27 cellular contexts compared by ENCODE assay signal in the genomic region with DNA sequence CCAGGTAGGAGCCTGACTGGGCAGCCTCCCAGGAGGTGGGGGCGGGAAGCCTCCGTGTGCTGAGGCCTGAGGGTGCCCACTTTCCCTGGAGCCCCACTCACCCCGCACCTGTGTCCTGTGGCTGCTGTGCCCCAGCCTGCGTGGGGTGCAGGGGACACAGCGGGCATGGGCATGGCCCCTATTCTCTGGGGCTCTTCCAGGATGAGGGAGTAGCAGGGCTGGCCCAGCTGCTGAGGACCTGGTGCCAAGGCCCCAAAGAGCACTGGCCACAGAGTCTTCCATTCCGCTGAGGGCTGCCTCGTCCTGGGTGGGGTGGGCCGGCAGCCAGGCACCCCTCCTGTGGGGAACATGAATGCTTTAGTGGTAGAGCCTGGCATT. TPM values are rescaled to one million over a fixed set of nuclear protein-coding genes. Genes with fewer than 3 reads are reported as not detected.
DNase-seq lines count a peak whose midpoint lies in the region; ATAC-seq, FAIRE-seq and TF ChIP-seq lines count a peak whose summit lies in the region.
"Had no signal": no experiment of that assay in that cellular context is flagged by ENCODE, and none has a peak within 500 bp of the region (broad histone marks: within the 10 kb centered on the region; RNA-seq: fewer than 3 reads in every experiment).

No MANE protein-coding gene starts in this region.

- no peaks in the 10 kb centered on the region for H3K4me1 Mint-ChIP-seq in stimulated activated effector memory CD8-positive, alpha-beta T cell treated with anti-CD3 and anti-CD28 coated beads, Interleukin-12 subunit alpha, Interleukin-12 subunit beta, amount 100 ng/mL, for 72 hours
- H3K4me1 Mint-ChIP-seq in GM23338, result peaks cover 11% of the 10 kb centered on the region
- H3K4me1 Mint-ChIP-seq: CD14-positive monocyte; CD4-positive, CD25-positive, alpha-beta regulatory T cell; CD8-positive, alpha-beta memory T cell had no signal

- H3K4me3 ChIP-seq in H1 (ENCODE audit: extremely low read depth in 1 of 4, insufficient read depth in 2 of 4, low read depth in 3 of 4, low read length in 4 of 4) (no peak overlapping the region), neuronal stem cell (ENCODE audit: low read length in 2 of 2) (no peak overlapping the region), GM23338 (no peak overlapping the region)
- H3K4me3 ChIP-seq: BLaER1, GM12878 had no signal

- H2BK5ac ChIP-seq in H1 (ENCODE audit: low read depth, low read length) (no peak overlapping the region), neuronal stem cell (ENCODE audit: low read length) (no peak overlapping the region)

- TF ChIP-seq CTCF in H1 (IDR thresholded peaks at IDR 0.05; ENCODE audit: control extremely low read depth in 1 of 3, insufficient read depth in 1 of 3, low read depth in 1 of 3, low read length in 3 of 3) (no peak), GM23338 (conservative IDR thresholded peaks at IDR 0.05; ENCODE audit: low read depth in 2 of 2) (no peak)

- no peaks in the 10 kb centered on the region for H3K9me3 ChIP-seq in H1 (ENCODE audit: insufficient read depth in 2 of 2, low read depth in 1 of 2, low read length in 1 of 2)
- no peaks in the 10 kb centered on the region for H3K9me3 ChIP-seq in neuronal stem cell (replicated peaks in 1 of 2; ENCODE audit: control insufficient read depth in 2 of 2, insufficient read depth in 1 of 2, low read depth in 1 of 2, low read length in 2 of 2)
- H3K9me3 ChIP-seq: BE2C, BLaER1 had no signal

- H2BK15ac ChIP-seq in H1 (ENCODE audit: low read length) (no peak overlapping the region), neuronal stem cell (ENCODE audit: low read length) (no peak overlapping the region)

- no peaks in the 10 kb centered on the region for H3F3A ChIP-seq in GM23338 (replicated peaks; ENCODE audit: low read depth)

- 88% methylated on average over 7 of the region's 8 CpGs; no CpG with 5 or more reads in 1 of the 2 experiments for WGBS in H1 (ENCODE audit: extremely low coverage in 1 of 2, insufficient coverage in 1 of 2, insufficient read length in 1 of 2, insufficient replicate concordance in 2 of 2, low coverage in 1 of 2, low lambda C conversion rate in 2 of 2, missing lambda C conversion rate in 1 of 2), 2 experiments
- no CpG with 5 or more reads among the region's 8 CpGs for WGBS in neuronal stem cell (ENCODE audit: extremely low coverage in 2 of 2, insufficient read length in 2 of 2, insufficient replicate concordance in 1 of 2), 2 donors

- peak; percentile 3 for ATAC-seq in stimulated activated effector memory CD8-positive, alpha-beta T cell treated with anti-CD3 and anti-CD28 coated beads, Interleukin-12 subunit alpha, Interleukin-12 subunit beta, amount 100 ng/mL, for 72 hours
- no peak for ATAC-seq in GM23338
- ATAC-seq: GM12878 had no signal

- no peak for TF ChIP-seq POLR2A in H1 (IDR thresholded peaks at IDR 0.05; ENCODE audit: control extremely low read depth in 1 of 2, low read depth in 2 of 2, low read length in 2 of 2)

- H3K9ac ChIP-seq in H1 (replicated peaks in 1 of 4; ENCODE audit: extremely low read depth in 1 of 4, low read depth in 3 of 4, low read length in 3 of 4) (no peak overlapping the region), neuronal stem cell (ENCODE audit: low read depth, low read length, poor library complexity) (no peak overlapping the region)
- H3K9ac ChIP-seq: BLaER1 had no signal

- no peak overlapping the region for H2BK12ac ChIP-seq in H1 (ENCODE audit: low read depth, low read length)
- peak overlapping the region; percentile 79 for H2BK12ac ChIP-seq in neuronal stem cell (ENCODE audit: low read length)

- no peak overlapping the region for H3K27ac Mint-ChIP-seq in stimulated activated effector memory CD8-positive, alpha-beta T cell treated with anti-CD3 and anti-CD28 coated beads, Interleukin-12 subunit alpha, Interleukin-12 subunit beta, amount 100 ng/mL, for 72 hours
- no peak overlapping the region for H3K27ac Mint-ChIP-seq in GM23338
- H3K27ac Mint-ChIP-seq: CD14-positive monocyte; CD4-positive, alpha-beta memory T cell; CD4-positive, CD25-positive, alpha-beta regulatory T cell; CD8-positive, alpha-beta memory T cell had no signal

- no peak overlapping the region for H4K5ac ChIP-seq in H1 (ENCODE audit: insufficient read length, low read depth, low read length)

- no peaks in the 10 kb centered on the region for H3K79me2 ChIP-seq in H1 (ENCODE audit: control insufficient read depth in 1 of 2, insufficient read depth in 2 of 2, low read length in 2 of 2)
- H3K79me2 ChIP-seq in GM23338 (replicated peaks; ENCODE audit: insufficient read depth), result no peaks in the 10 kb centered on the region

- H3K36me3 Mint-ChIP-seq in stimulated activated effector memory CD8-positive, alpha-beta T cell treated with anti-CD3 and anti-CD28 coated beads, Interleukin-12 subunit alpha, Interleukin-12 subunit beta, amount 100 ng/mL, for 72 hours, result no peaks in the 10 kb centered on the region
- no peaks in the 10 kb centered on the region for H3K36me3 Mint-ChIP-seq in GM23338 (ENCODE audit: low read depth)
- H3K36me3 Mint-ChIP-seq: CD14-positive monocyte; CD4-positive, alpha-beta memory T cell; CD4-positive, CD25-positive, alpha-beta regulatory T cell; CD8-positive, alpha-beta memory T cell had no signal

- H3K36me3 ChIP-seq in H1 (ENCODE audit: control insufficient read depth in 2 of 4, insufficient read depth in 4 of 4, low read length in 3 of 4) (no peaks in the 10 kb centered on the region), neuronal stem cell (replicated peaks in 1 of 2; ENCODE audit: control insufficient read depth in 2 of 2, insufficient read depth in 2 of 2, low read length in 2 of 2) (no peaks in the 10 kb centered on the region), GM23338 (ENCODE audit: insufficient read depth) (no peaks in the 10 kb centered on the region)
- H3K36me3 ChIP-seq: BE2C, BLaER1 had no signal

- H3K27ac ChIP-seq in H1 (ENCODE audit: low read depth, low read length) (no peak overlapping the region), neuronal stem cell (replicated peaks; ENCODE audit: low read length) (no peak overlapping the region), GM23338 (ENCODE audit: low read depth) (no peak overlapping the region)
- H3K27ac ChIP-seq: BLaER1 had no signal

- H2BK120ac ChIP-seq in H1 (replicated peaks; ENCODE audit: low read depth, low read length) (no peak overlapping the region), neuronal stem cell (ENCODE audit: low read depth, low read length) (no peak overlapping the region)

- no peak overlapping the region for H3K14ac ChIP-seq in H1 (ENCODE audit: insufficient read length)
- no peak overlapping the region for H3K14ac ChIP-seq in neuronal stem cell (ENCODE audit: low read length)

- H3K9me3 Mint-ChIP-seq in stimulated activated effector memory CD8-positive, alpha-beta T cell treated with anti-CD3 and anti-CD28 coated beads, Interleukin-12 subunit alpha, Interleukin-12 subunit beta, amount 100 ng/mL, for 72 hours, result no peaks in the 10 kb centered on the region
- H3K9me3 Mint-ChIP-seq in GM23338, result no peaks in the 10 kb centered on the region
- H3K9me3 Mint-ChIP-seq: CD4-positive, alpha-beta memory T cell; CD4-positive, CD25-positive, alpha-beta regulatory T cell had no signal

- POLR2A ChIA-PET in H1 (lab: Charles Lee; ENCODE audit: partially characterized antibody), result no interaction called here

- H4K91ac ChIP-seq in H1 (replicated peaks; ENCODE audit: insufficient read length, low read length), result no peak overlapping the region
- H4K91ac ChIP-seq in neuronal stem cell (ENCODE audit: low read depth, low read length, poor library complexity), result no peak overlapping the region

- DNase-seq in H1 (ENCODE audit: low read depth in 1 of 2, low spot score in 2 of 2), result no peak
- no peak for DNase-seq in neuronal stem cell (ENCODE audit: low spot score)
- no peak for DNase-seq in stimulated activated effector memory CD8-positive, alpha-beta T cell treated with anti-CD3 and anti-CD28 coated beads, Interleukin-12 subunit alpha, Interleukin-12 subunit beta, amount 100 ng/mL, for 72 hours (ENCODE audit: low spot score in 2 of 2)
- no peak for DNase-seq in midbrain (lab: John Stamatoyannopoulos, UW)
- no peak for DNase-seq in GM23338 (ENCODE audit: low spot score)
- DNase-seq: 8988T; ACHN; BE2C; C1 segment of cervical spinal cord; CD4-positive, alpha-beta memory T cell; CD4-positive, CD25-positive, alpha-beta regulatory T cell; CD8-positive, alpha-beta memory T cell; COR-L47; DMS 273 treated with DMSO at 0.1 percent for 48 hours; DMS153; DMS53; DMS79; DND-41; EL; GDM1 had no signal

- CTCF ChIA-PET in H1 (lab: Charles Lee; ENCODE audit: partially characterized antibody), result interaction anchor here (0.7 to 1.3 kb wide), 3 partner anchors 9 to 48 kb away, joined by 3 to 8 read pairs (median 3); no protein-coding TSS in a partner anchor

- 0 out of 2 replicates have a peak overlapping the region, but pooled peaks have one; percentile 4 for H4K8ac ChIP-seq in H1 (ENCODE audit: extremely low read depth, insufficient read depth, low read length)
- no peak overlapping the region for H4K8ac ChIP-seq in neuronal stem cell (ENCODE audit: low read depth, low read length)

- H3K4me3 Mint-ChIP-seq in stimulated activated effector memory CD8-positive, alpha-beta T cell treated with anti-CD3 and anti-CD28 coated beads, Interleukin-12 subunit alpha, Interleukin-12 subunit beta, amount 100 ng/mL, for 72 hours, result no peak overlapping the region
- H3K4me3 Mint-ChIP-seq in GM23338, result no peak overlapping the region
- H3K4me3 Mint-ChIP-seq: CD14-positive monocyte; CD4-positive, alpha-beta memory T cell; CD4-positive, CD25-positive, alpha-beta regulatory T cell; CD8-positive, alpha-beta memory T cell had no signal

- H2AFZ ChIP-seq in H1 (ENCODE audit: low read length), result no peak overlapping the region
- peak overlapping the region; percentile 53 for H2AFZ ChIP-seq in neuronal stem cell (ENCODE audit: low read length)
- H2AFZ ChIP-seq in GM23338, result no peak overlapping the region

- H3K4me2 ChIP-seq in H1 (ENCODE audit: insufficient read depth in 1 of 2, low read depth in 2 of 2, low read length in 2 of 2), result no peak overlapping the region
- no peak overlapping the region for H3K4me2 ChIP-seq in neuronal stem cell (ENCODE audit: insufficient read depth, low read length, poor library complexity, severe bottlenecking)
- H3K4me2 ChIP-seq in GM23338, result no peak overlapping the region
- H3K4me2 ChIP-seq: BLaER1 had no signal

- no peak overlapping the region for H3K23ac ChIP-seq in H1 (ENCODE audit: insufficient read length)
- H3K23ac ChIP-seq in neuronal stem cell (ENCODE audit: low read depth, low read length, poor library complexity), result peak overlapping the region; percentile 20

- H3K23me2 ChIP-seq in H1 (ENCODE audit: low read depth, low read length), result no peaks in the 10 kb centered on the region

- TF ChIP-seq EP300 in H1 (IDR thresholded peaks at IDR 0.05; ENCODE audit: borderline replicate concordance in 1 of 2, low read depth in 2 of 2, low read length in 2 of 2), result no peak

- H3K9me2 ChIP-seq in GM23338 (ENCODE audit: insufficient read depth), result no peaks in the 10 kb centered on the region

- H4K20me1 ChIP-seq in H1 (replicated peaks in 1 of 2; ENCODE audit: control insufficient read depth in 1 of 2, insufficient read depth in 2 of 2, low read length in 2 of 2) (no peaks in the 10 kb centered on the region), GM23338 (replicated peaks; ENCODE audit: insufficient read depth) (no peaks in the 10 kb centered on the region)
- H4K20me1 ChIP-seq: BLaER1 had no signal

- H3K79me1 ChIP-seq in H1 (ENCODE audit: low read depth, low read length), result no peaks in the 10 kb centered on the region
- no peaks in the 10 kb centered on the region for H3K79me1 ChIP-seq in neuronal stem cell (ENCODE audit: low read depth, low read length)

- no peak overlapping the region for H3K56ac ChIP-seq in H1 (replicated peaks; ENCODE audit: insufficient read length, low read depth, low read length)

- H3K18ac ChIP-seq in H1 (ENCODE audit: extremely low read depth, low read length), result no peak overlapping the region
- H3K18ac ChIP-seq in neuronal stem cell (ENCODE audit: low read length), result peak overlapping the region; percentile 75

- H3K27me3 ChIP-seq in H1 (replicated peaks in 1 of 4; ENCODE audit: control insufficient read depth in 3 of 4, extremely low read depth in 1 of 4, insufficient read depth in 3 of 4, low read length in 3 of 4) (no peaks in the 10 kb centered on the region), neuronal stem cell (ENCODE audit: control insufficient read depth in 3 of 3, insufficient read depth in 3 of 3, low read depth in 1 of 3, low read length in 3 of 3) (peaks cover 0 to 10% (median 0%) of the 10 kb centered on the region in 3 experiments), GM23338 (ENCODE audit: insufficient read depth) (no peaks in the 10 kb centered on the region)
- H3K27me3 ChIP-seq: BE2C, BLaER1 had no signal

- peaks cover 4% of the 10 kb centered on the region for H3K27me3 Mint-ChIP-seq in GM23338 (ENCODE audit: insufficient read depth, low read depth, poor library complexity)

- no peak overlapping the region for H2AK5ac ChIP-seq in H1 (ENCODE audit: low read depth, low read length)
- peak overlapping the region; percentile 83 for H2AK5ac ChIP-seq in neuronal stem cell (ENCODE audit: low read depth, low read length)

- H3K4ac ChIP-seq in H1 (replicated peaks; ENCODE audit: insufficient read length, low read depth, low read length) (no peak overlapping the region), neuronal stem cell (ENCODE audit: low read length) (no peak overlapping the region)

- H2BK20ac ChIP-seq in H1 (ENCODE audit: low read length), result no peak overlapping the region

- no peak for TF ChIP-seq RAD21 in H1 (IDR thresholded peaks at IDR 0.05 in 1 of 2, conservative IDR thresholded peaks at IDR 0.05 in 1 of 2; ENCODE audit: low read depth in 2 of 2, low read length in 2 of 2)

- peaks cover 0 to 5% (median 1%) of the 10 kb centered on the region in 4 experiments; a peak in 5 of 7 replicates for H3K4me1 ChIP-seq in H1 (replicated peaks in 1 of 4; ENCODE audit: control insufficient read depth in 3 of 4, insufficient read depth in 4 of 4, low read length in 3 of 4)
- peaks cover 0 to 3% of the 10 kb centered on the region in 2 donors for H3K4me1 ChIP-seq in neuronal stem cell (ENCODE audit: control insufficient read depth in 2 of 2, insufficient read depth in 1 of 2, low read depth in 1 of 2, low read length in 2 of 2)
- H3K4me1 ChIP-seq in GM23338 (ENCODE audit: insufficient read depth), result peaks cover 6% of the 10 kb centered on the region
- H3K4me1 ChIP-seq: BE2C had no signal

- FAIRE-seq in H1 (lab: Jason Lieb, UNC), result no peak
- FAIRE-seq: A204.1, GM12878, GM12892, GM18507 had no signal

RNA-seq across cellular contexts. Expression of a gene that starts 51.7 kb away (rescaled TPM):
- total RNA-seq in H1 (2021; fragmentation: NEBNext Ultra II Directional; extraction: Animal tissue kit (Norgen Biotek cat#: 25700)), result 0.75 and 1.8 TPM in 2 replicates
- polyA plus RNA-seq in H1 (2011; rRNA removed) (0.36 and 0.57 TPM in 2 replicates), GM23338 (2016; fragmentation: Nextera tagmentation; extraction: Ambion mirVana) (0.30 and 0.47 TPM in 2 replicates)
- polyA plus RNA-seq in H1 (2011; cell fraction: cytosol; rRNA removed), result 0.32 TPM
- polyA plus RNA-seq in H1 (2011; cell fraction: nucleus; rRNA removed), result 1.2 TPM
- 0.33 to 1.2 TPM (median 0.82 TPM) in 4 replicates for polyA plus RNA-seq in H1 (2012, experiment 1 of 2)
- 0.18 TPM for polyA plus RNA-seq in H1 (2012, experiment 2 of 2)
- 1.4 TPM for polyA plus RNA-seq in H1 (2013, experiment 1 of 2)
- polyA plus RNA-seq in H1 (2013, experiment 2 of 2), result 1.1 TPM
- polyA minus RNA-seq in H1 (2011; rRNA and poly(A)+ RNA removed), result 1.0 and 1.8 TPM in 2 replicates
- polyA minus RNA-seq in H1 (2011; cell fraction: cytosol; rRNA and poly(A)+ RNA removed), result 1.3 TPM
- polyA minus RNA-seq in H1 (2011; cell fraction: nucleus; rRNA and poly(A)+ RNA removed), result 0.60 TPM
- 2.9 TPM for polyA plus RNA-seq in neuronal stem cell (2013, experiment 1 of 2)
- 2.9 TPM for polyA plus RNA-seq in neuronal stem cell (2013, experiment 2 of 2)
- total RNA-seq in GM23338 (2014; rRNA removed; shearing (Covaris generic)), result 2.4 and 8.3 TPM in 2 replicates
- total RNA-seq: CD4-positive, alpha-beta memory T cell; CD4-positive, CD25-positive, alpha-beta regulatory T cell; CD8-positive, alpha-beta memory T cell; G401 had no signal
- polyA plus RNA-seq: CD4-positive, alpha-beta memory T cell; CD4-positive, CD25-positive, alpha-beta regulatory T cell; CD8-positive, alpha-beta memory T cell had no signal
